28 cellular contexts compared by ENCODE assay signal in the genomic region with DNA sequence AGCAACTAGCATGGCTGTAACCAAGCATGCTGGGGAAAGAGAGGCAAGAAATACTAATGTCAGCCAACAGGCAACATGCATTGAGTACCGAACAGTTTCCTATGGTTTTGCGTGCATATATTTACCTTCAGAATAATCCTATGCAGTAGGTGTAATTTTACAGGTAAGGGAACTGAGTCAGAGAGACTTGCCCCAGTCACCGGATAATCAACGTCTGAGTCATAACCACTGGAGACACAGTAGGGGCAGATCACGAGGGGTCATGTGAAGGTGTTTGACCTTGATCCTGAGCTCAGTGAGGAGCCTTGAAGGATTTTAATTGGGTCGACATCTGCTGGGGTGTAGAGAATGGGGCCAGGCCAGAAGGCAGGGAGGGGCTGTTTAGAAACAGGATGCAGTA. TPM values are rescaled to one million over a fixed set of nuclear protein-coding genes. Genes with fewer than 3 reads are reported as not detected.
"Had no signal": no experiment of that assay in that cellular context is flagged by ENCODE, and none has a peak within 500 bp of the region (broad histone marks: within the 10 kb centered on the region; RNA-seq: fewer than 3 reads in every experiment).

No MANE protein-coding gene starts in this region.

- H3K4me3 ChIP-seq: esophagus squamous epithelium, gastrocnemius medialis, hepatocyte, lung, ovary, psoas muscle, skin epidermis, spleen, testis, tibial artery had no signal

- DNase-seq: dermis blood vessel endothelial cell; effector memory CD4-positive, alpha-beta T cell; erythroblast; esophagus squamous epithelium; gastrocnemius medialis; head of caudate nucleus; kidney; natural killer cell; occipital lobe; ovary; posterior cingulate gyrus; psoas muscle; right cardiac atrium; spleen; stimulated activated CD4-positive, alpha-beta T cell treated with anti-CD3 and anti-CD28 coated beads, Interleukin-4, amount 100 ng/mL, for 4 hours; stimulated activated naive CD8-positive, alpha-beta T cell treated with anti-CD3 and anti-CD28 coated beads, Interleukin-15, Interleukin-2, amounts not matched to agents 100 U/mL and 50 U/mL, for 24 hours; substantia nigra; testis; tibial artery had no signal

- H3K27me3 ChIP-seq: esophagus squamous epithelium, gastrocnemius medialis, hepatocyte, ovary, spleen, testis had no signal

- H3K4me2 ChIP-seq: hepatocyte had no signal

- H3K79me2 ChIP-seq: hepatocyte had no signal

- H3K9me3 ChIP-seq: testis had no signal

- H3K4me1 ChIP-seq: esophagus squamous epithelium, gastrocnemius medialis, psoas muscle, spleen, testis, tibial artery had no signal

- ATAC-seq: gastrocnemius medialis; left lobe of liver; natural killer cell; psoas muscle; right cardiac atrium; stimulated activated memory B cell treated with anti-CD40 and anti-IgM and Interleukin-4, amounts not matched to agents 10 μg/mL and 1 μg/mL and 100 μg/mL, for 72 hours; stimulated activated naive CD8-positive, alpha-beta T cell treated with anti-CD3 and anti-CD28 coated beads, Interleukin-15, Interleukin-2, amounts not matched to agents 100 U/mL and 50 U/mL, for 24 hours had no signal

- H3K27ac ChIP-seq: esophagus squamous epithelium, gastrocnemius medialis, hepatocyte, ovary, psoas muscle, skin epidermis, spleen, testis, tibial artery had no signal

- FAIRE-seq: endothelial cell of umbilical vein, kidney had no signal

- H2AFZ ChIP-seq: hepatocyte had no signal

- H3K36me3 ChIP-seq: esophagus squamous epithelium, gastrocnemius medialis, ovary, spleen, tibial artery had no signal

RNA-seq across cellular contexts. Expression of gene GFI1B, which starts 20.7 kb away (rescaled TPM):
- total RNA-seq: dermis blood vessel endothelial cell, endothelial cell of umbilical vein, gastrocnemius medialis, glomerular endothelial cell, occipital lobe, ovary, psoas muscle, renal cortical epithelial cell had no signal
- polyA plus RNA-seq: hepatocyte, neural cell had no signal
